Comparison of ENCODE assay signal across 2 cellular contexts in the genomic region with DNA sequence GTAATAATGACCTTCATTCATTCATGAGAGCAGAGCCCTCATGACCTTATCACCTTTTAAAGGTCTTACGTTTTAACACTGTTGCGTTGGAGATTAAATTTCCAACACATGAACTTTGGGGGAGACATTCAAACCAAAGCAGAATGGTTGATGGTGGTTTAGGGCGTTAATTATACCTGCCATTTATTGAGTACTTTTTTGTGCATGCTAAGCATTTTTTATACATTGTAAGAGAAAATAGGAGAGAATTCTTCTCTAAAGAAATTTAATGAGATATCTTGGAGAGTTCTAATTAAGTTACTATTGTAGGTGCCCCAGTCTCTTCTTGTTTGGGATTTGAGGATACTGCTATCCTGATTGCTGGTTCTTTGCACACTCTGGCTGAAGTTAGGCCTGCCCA.
TF ChIP-seq lines count a peak whose summit lies in the region.

No MANE protein-coding gene starts in this region.

TF ChIP-seq in HepG2, 621 proteins besides CTCF, POLR2A, EP300 and RAD21 (continues in another document):
- TF ChIP-seq ZNF235 (CRISPR knock-in tag; IDR thresholded peaks at IDR 0.05; ENCODE audit: borderline replicate concordance) (no peak), MAFF (IDR thresholded peaks at IDR 0.05; ENCODE audit: low read depth, low read length) (peak; percentile 75), ZFYVE20 (CRISPR knock-in tag; IDR thresholded peaks at IDR 0.05; ENCODE audit: borderline replicate concordance, low read depth) (no peak), RXRA (CRISPR knock-in tag; IDR thresholded peaks at IDR 0.05) (no peak), FIP1L1 (IDR thresholded peaks at IDR 0.05; ENCODE audit: borderline replicate concordance, insufficient read depth, low read depth, low read length) (no peak), ZBTB46 (CRISPR knock-in tag; IDR thresholded peaks at IDR 0.05; ENCODE audit: borderline replicate concordance) (no peak), MAFK (conservative IDR thresholded peaks at IDR 0.05 in 1 of 2, IDR thresholded peaks at IDR 0.05 in 1 of 2; ENCODE audit: low read length in 2 of 2) (peak; percentile 79 to 87), DMAP1 (CRISPR knock-in tag; IDR thresholded peaks at IDR 0.05) (no peak), ZNF510 (CRISPR knock-in tag; IDR thresholded peaks at IDR 0.05; ENCODE audit: low read depth) (no peak), ZBTB34 (CRISPR knock-in tag; IDR thresholded peaks at IDR 0.05) (no peak), BHLHE40 (IDR thresholded peaks at IDR 0.05; ENCODE audit: low read length) (no peak), ZFP91 (CRISPR knock-in tag; IDR thresholded peaks at IDR 0.05; ENCODE audit: borderline replicate concordance) (no peak)
- TF ChIP-seq, protein P1, sequence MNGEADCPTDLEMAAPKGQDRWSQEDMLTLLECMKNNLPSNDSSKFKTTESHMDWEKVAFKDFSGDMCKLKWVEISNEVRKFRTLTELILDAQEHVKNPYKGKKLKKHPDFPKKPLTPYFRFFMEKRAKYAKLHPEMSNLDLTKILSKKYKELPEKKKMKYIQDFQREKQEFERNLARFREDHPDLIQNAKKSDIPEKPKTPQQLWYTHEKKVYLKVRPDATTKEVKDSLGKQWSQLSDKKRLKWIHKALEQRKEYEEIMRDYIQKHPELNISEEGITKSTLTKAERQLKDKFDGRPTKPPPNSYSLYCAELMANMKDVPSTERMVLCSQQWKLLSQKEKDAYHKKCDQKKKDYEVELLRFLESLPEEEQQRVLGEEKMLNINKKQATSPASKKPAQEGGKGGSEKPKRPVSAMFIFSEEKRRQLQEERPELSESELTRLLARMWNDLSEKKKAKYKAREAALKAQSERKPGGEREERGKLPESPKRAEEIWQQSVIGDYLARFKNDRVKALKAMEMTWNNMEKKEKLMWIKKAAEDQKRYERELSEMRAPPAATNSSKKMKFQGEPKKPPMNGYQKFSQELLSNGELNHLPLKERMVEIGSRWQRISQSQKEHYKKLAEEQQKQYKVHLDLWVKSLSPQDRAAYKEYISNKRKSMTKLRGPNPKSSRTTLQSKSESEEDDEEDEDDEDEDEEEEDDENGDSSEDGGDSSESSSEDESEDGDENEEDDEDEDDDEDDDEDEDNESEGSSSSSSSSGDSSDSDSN (CRISPR knock-in tag; IDR thresholded peaks at IDR 0.05), result no peak

TF ChIP-seq in K562, 482 proteins besides CTCF, POLR2A, EP300 and RAD21:
- TF ChIP-seq MAFF (IDR thresholded peaks at IDR 0.05; ENCODE audit: low read length) (peak; percentile 48; the same call in 1 of the 2 replicates), MAFG (tag; conservative IDR thresholded peaks at IDR 0.05) (0 out of 2 replicates have a peak, but pooled peaks have one; percentile 45), PHTF2 (CRISPR knock-in tag; IDR thresholded peaks at IDR 0.05) (no peak), LEF1 (IDR thresholded peaks at IDR 0.05) (no peak), MAFK (IDR thresholded peaks at IDR 0.05; ENCODE audit: low read length) (peak; percentile 43; the same call in 1 of the 2 replicates), C11orf30 (IDR thresholded peaks at IDR 0.05; ENCODE audit: low read depth) (peak; percentile 45), ZNF316 (IDR thresholded peaks at IDR 0.05) (peak; percentile 80)
